8 cellular contexts compared by ENCODE assay signal in the genomic region with DNA sequence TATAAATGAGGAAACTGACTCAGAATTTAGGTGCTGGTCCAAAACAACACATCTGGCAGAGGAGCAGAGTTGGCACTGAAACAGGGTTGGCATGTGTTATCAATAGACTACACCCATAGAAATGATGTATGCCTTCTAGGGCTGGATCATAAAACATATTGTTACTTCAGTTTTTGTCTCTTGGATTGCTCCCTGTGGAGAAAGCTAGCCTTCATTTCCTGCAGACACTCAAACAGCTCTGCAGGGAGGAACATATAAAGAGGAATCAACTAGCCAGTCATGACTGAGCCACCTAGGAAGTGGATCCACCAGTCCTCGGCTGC. TPM values are rescaled to one million over a fixed set of nuclear protein-coding genes. Genes with fewer than 3 reads are reported as not detected.
DNase-seq lines count a peak whose midpoint lies in the region; ATAC-seq, FAIRE-seq and TF ChIP-seq lines count a peak whose summit lies in the region.

No MANE protein-coding gene starts in this region.

- H3K36me3 ChIP-seq in SJSA1 (peaks cover 36% of the 10 kb centered on the region), fibroblast of lung (ENCODE audit: control insufficient read depth, insufficient read depth, low read length) (no peaks in the 10 kb centered on the region)

- peak overlapping the region; percentile 82 for H3K4me2 ChIP-seq in A549
- peak overlapping the region; percentile 85 for H3K4me2 ChIP-seq in fibroblast of lung (ENCODE audit: extremely low read depth, insufficient read depth, low read length)

- H3K79me2 ChIP-seq in fibroblast of lung (ENCODE audit: control insufficient read depth, insufficient read depth, low read length): peaks cover 25% of the 10 kb centered on the region

- no peaks in the 10 kb centered on the region for H3K9me3 ChIP-seq in A549
- H3K9me3 ChIP-seq in SJSA1 (replicated peaks): no peaks in the 10 kb centered on the region
- H3K9me3 ChIP-seq in fibroblast of lung (ENCODE audit: control insufficient read depth, insufficient read depth, low read depth, low read length): no peaks in the 10 kb centered on the region

- TF ChIP-seq CTCF in A549 (IDR thresholded peaks at IDR 0.05) (no peak), fibroblast of lung (conservative IDR thresholded peaks at IDR 0.05 in 1 of 2, IDR thresholded peaks at IDR 0.05 in 1 of 2; ENCODE audit: low read depth in 1 of 2, low read length in 2 of 2) (no peak), retinal pigment epithelial cell (conservative IDR thresholded peaks at IDR 0.05; ENCODE audit: low read depth, low read length) (no peak)

- CTCF ChIA-PET in A549 (lab: Yijun Ruan, JAX): interaction anchor here (0.7 kb wide), 1 partner anchor 535 kb away, joined by 3 read pairs; no protein-coding TSS in a partner anchor

- no peak for TF ChIP-seq EP300 in A549 (IDR thresholded peaks at IDR 0.05)

- peak overlapping the region; percentile 79 for H2AFZ ChIP-seq in fibroblast of lung (ENCODE audit: low read length)

- DNase-seq in A549 (ENCODE audit: low read depth in 1 of 2, low spot score in 1 of 2): no peak
- DNase-seq in SJSA1 (ENCODE audit: low read depth in 1 of 2, low spot score in 2 of 2): no peak
- DNase-seq in fibroblast of lung (ENCODE audit: low read depth in 2 of 2): no peak
- DNase-seq in retinal pigment epithelial cell (ENCODE audit: low read depth): no peak
- DNase-seq in mesenteric fat pad (ENCODE audit: low spot score): no peak
- no peak for DNase-seq in NCI-H2171 treated with DMSO at 0.1 percent for 48 hours (lab: John Stamatoyannopoulos, UW)
- DNase-seq in NCI-H524 (lab: John Stamatoyannopoulos, UW): no peak

- H4K20me1 ChIP-seq in fibroblast of lung (ENCODE audit: control insufficient read depth, extremely low read depth, insufficient read depth, low read length): no peaks in the 10 kb centered on the region

- no peak for FAIRE-seq in A549 (lab: Jason Lieb, UNC)

- POLR2A ChIA-PET in A549 (lab: Yijun Ruan, JAX): no interaction called here

- H3K27me3 ChIP-seq in SJSA1 (replicated peaks) (no peaks in the 10 kb centered on the region), fibroblast of lung (ENCODE audit: control insufficient read depth, insufficient read depth, low read length) (no peaks in the 10 kb centered on the region)

- H3K27ac ChIP-seq in A549 (peak overlapping the region; percentile 47 to 96; a peak in 3 of 6 replicates), SJSA1 (no peak overlapping the region), fibroblast of lung (ENCODE audit: insufficient read depth, low read length) (peak overlapping the region; percentile 78)

- TF ChIP-seq POLR2A in A549 (IDR thresholded peaks at IDR 0.05; ENCODE audit: low read length): no peak

- 100% methylated on average over 1 of the region's 1 CpG for WGBS in A549 (ENCODE audit: missing lambda C conversion rate)

- H3K4me3 ChIP-seq in A549: peak overlapping the region; percentile 85
- peak overlapping the region; percentile 81 for H3K4me3 ChIP-seq in SJSA1
- peak overlapping the region; percentile 64 to 100 (median 94) for H3K4me3 ChIP-seq in fibroblast of lung (replicated peaks in 1 of 4; ENCODE audit: control extremely low read depth in 1 of 4, insufficient read depth in 1 of 4, low read depth in 3 of 4, low read length in 4 of 4)
- H3K4me3 ChIP-seq in retinal pigment epithelial cell (ENCODE audit: low read length): peak overlapping the region; percentile 97

- ATAC-seq in A549 (no peak; a peak in 1 of 6 replicates), GM18907 (IDR thresholded peaks at IDR 0.05; ENCODE audit: unreplicated experiment) (peak; percentile 18)

- no peak for TF ChIP-seq RAD21 in A549 (conservative IDR thresholded peaks at IDR 0.05 in 1 of 2, IDR thresholded peaks at IDR 0.05 in 1 of 2)

- no peak overlapping the region for H3K9ac ChIP-seq in fibroblast of lung (ENCODE audit: insufficient read depth, low read length)

- H3K4me1 ChIP-seq in A549 (peaks cover 6% of the 10 kb centered on the region; the same call in 1 of the 3 replicates), SJSA1 (replicated peaks) (peaks cover 14% of the 10 kb centered on the region), fibroblast of lung (ENCODE audit: control insufficient read depth, extremely low read depth, insufficient read depth, low read length) (no peaks in the 10 kb centered on the region)

TF ChIP-seq in A549, 52 proteins besides CTCF, POLR2A, EP300 and RAD21:
- TF ChIP-seq, protein P1, sequence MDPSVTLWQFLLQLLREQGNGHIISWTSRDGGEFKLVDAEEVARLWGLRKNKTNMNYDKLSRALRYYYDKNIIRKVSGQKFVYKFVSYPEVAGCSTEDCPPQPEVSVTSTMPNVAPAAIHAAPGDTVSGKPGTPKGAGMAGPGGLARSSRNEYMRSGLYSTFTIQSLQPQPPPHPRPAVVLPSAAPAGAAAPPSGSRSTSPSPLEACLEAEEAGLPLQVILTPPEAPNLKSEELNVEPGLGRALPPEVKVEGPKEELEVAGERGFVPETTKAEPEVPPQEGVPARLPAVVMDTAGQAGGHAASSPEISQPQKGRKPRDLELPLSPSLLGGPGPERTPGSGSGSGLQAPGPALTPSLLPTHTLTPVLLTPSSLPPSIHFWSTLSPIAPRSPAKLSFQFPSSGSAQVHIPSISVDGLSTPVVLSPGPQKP (IDR thresholded peaks at IDR 0.05; ENCODE audit: low read depth, low read length): no peak
- TF ChIP-seq ESRRA (IDR thresholded peaks at IDR 0.05; ENCODE audit: borderline replicate concordance, low read length) (no peak), HEYL (CRISPR knock-in tag; IDR thresholded peaks at IDR 0.05) (no peak), RFX5 (IDR thresholded peaks at IDR 0.05) (no peak)

RNA-seq across cellular contexts. Expression of gene MRPL3, which starts 0.5 kb away (rescaled TPM):
- polyA plus RNA-seq in A549 (2011; rRNA removed) (209 and 215 TPM in 2 replicates), A549 (2017; fragmentation: RNase III; extraction: RNeasy Plus Mini Kit Qiagen cat#74134 plus additional on column Dnase treatment) (102 to 123 TPM (median 108 TPM) in 3 replicates), fibroblast of lung (141 and 157 TPM in 2 replicates)
- 69.7 and 79.9 TPM in 2 replicates for polyA plus RNA-seq in A549 (2012; cell fraction: cytosol; rRNA removed)
- polyA plus RNA-seq in A549 (2012; cell fraction: nucleus; rRNA removed): 37.9 and 44.1 TPM in 2 replicates
- 79.2 and 80.9 TPM in 2 replicates for polyA minus RNA-seq in A549 (2011; rRNA and poly(A)+ RNA removed)
- 164 and 213 TPM in 2 replicates for total RNA-seq in SJSA1 (2014; rRNA removed; shearing (Covaris generic))
- total RNA-seq in fibroblast of lung (80.1 and 81.4 TPM in 2 replicates), mesenteric fat pad (74.6 TPM)
- polyA plus RNA-seq in fibroblast of lung (2012): 77.3 and 91.8 TPM in 2 replicates
- 26.5 and 36.8 TPM in 2 replicates for polyA minus RNA-seq in fibroblast of lung (ENCODE audit: low replicate concordance)
